17 cellular contexts compared by ENCODE assay signal in genomic region chr2:165164201-165164600, GRCh38. TPM values are rescaled to one million over a fixed set of nuclear protein-coding genes. Genes with fewer than 3 reads are reported as not detected.
"Had no signal": no experiment of that assay in that cellular context is flagged by ENCODE, and none has a peak within 500 bp of the region (broad histone marks: within the 10 kb centered on the region; RNA-seq: fewer than 3 reads in every experiment).

No MANE protein-coding gene starts in this region.

- H3K4me2 ChIP-seq: neural progenitor cell had no signal

- H3K27me3 ChIP-seq: gastroesophageal sphincter, neural progenitor cell, pancreas, tibial artery, upper lobe of left lung, uterus had no signal

- ATAC-seq: esophagus mucosa; gastroesophageal sphincter; left cardiac atrium; lower lobe of right lung; natural killer cell treated with Interleukin-12 subunit alpha and Interleukin-12 subunit beta and Interleukin-15 and Interleukin-18, amount 100 ng/mL, for 72 hours; pancreas; right cardiac atrium; stimulated activated memory B cell treated with anti-CD40 and anti-IgM and Interleukin-4, amounts not matched to agents 10 μg/mL and 1 μg/mL and 100 μg/mL, for 72 hours had no signal

- H2AFZ ChIP-seq: neural progenitor cell had no signal

- DNase-seq: effector memory CD4-positive, alpha-beta T cell; kidney; left cardiac atrium; left ventricle myocardium inferior; lower lobe of right lung; nucleus accumbens; pancreas; right cardiac atrium; stimulated activated CD4-positive, alpha-beta T cell treated with anti-CD3 and anti-CD28 coated beads, Interleukin-4, amount 100 ng/mL, for 1 hour; tibial artery; upper lobe of left lung; uterus had no signal

- H3K27ac ChIP-seq: gastroesophageal sphincter, left ventricle myocardium inferior, lower lobe of right lung, neural progenitor cell, pancreas, tibial artery, upper lobe of left lung, uterus had no signal

- H3K4me3 ChIP-seq: gastroesophageal sphincter, left ventricle myocardium inferior, lower lobe of right lung, neural progenitor cell, pancreas, tibial artery, upper lobe of left lung, uterus had no signal

- H3K4me1 ChIP-seq: gastroesophageal sphincter, left ventricle myocardium inferior, lower lobe of right lung, neural progenitor cell, pancreas, tibial artery, upper lobe of left lung, uterus had no signal

- H3K9ac ChIP-seq: neural progenitor cell had no signal

- H3K36me3 ChIP-seq: gastroesophageal sphincter, left ventricle myocardium inferior, lower lobe of right lung, neural progenitor cell, pancreas, tibial artery, upper lobe of left lung, uterus had no signal

- H3K9me3 ChIP-seq: gastroesophageal sphincter, left ventricle myocardium inferior, lower lobe of right lung, pancreas, tibial artery, upper lobe of left lung, uterus had no signal

RNA-seq across cellular contexts. Expression of gene SCN3A, which starts 39.6 kb away (rescaled TPM):
- total RNA-seq: natural killer cell treated with Interleukin-12 subunit alpha and Interleukin-12 subunit beta and Interleukin-15 and Interleukin-18, amount 100 ng/mL, for 72 hours had no signal
